ENCODE assay signal across 8 cellular contexts in the genomic region with DNA sequence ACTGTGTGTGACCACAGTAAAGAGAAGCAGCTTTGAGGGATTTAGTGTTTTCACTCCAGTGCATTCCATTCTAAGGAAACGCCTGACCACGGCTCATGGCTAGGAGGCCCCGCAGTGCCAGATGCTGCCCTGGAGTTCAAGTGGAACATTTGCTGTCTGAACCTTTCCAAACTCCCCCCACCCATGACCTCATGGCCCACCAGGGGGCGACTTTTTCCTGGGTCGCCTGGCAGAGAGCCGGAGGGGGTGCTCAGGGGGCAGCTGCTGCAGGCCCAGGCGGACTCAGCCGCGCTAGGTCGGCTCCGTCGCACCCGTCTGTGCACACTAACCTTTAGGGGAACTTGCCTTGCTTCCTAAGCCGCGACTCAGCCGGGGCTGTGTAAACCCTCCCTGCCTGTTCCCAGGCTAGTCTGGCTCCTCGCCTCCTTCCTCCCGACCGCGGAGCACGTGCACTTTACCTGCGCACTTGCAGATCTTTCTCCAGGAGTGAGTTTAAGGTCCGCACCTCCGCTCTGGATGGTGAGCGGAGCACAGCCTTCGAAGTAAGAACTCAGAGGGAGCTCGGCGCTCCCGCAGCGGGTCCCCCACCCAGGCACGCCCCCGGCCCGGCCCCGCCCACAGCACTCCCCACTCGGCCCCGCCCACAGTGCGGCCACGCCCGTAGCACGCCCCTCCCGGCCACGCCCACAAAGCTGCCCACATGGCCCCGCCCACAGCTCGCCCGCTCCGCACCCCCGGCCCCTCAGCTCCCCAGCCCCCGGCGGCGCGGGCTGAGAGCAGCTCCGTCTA. TPM values are rescaled to one million over a fixed set of nuclear protein-coding genes. Genes with fewer than 3 reads are reported as not detected.
DNase-seq lines count a peak whose midpoint lies in the region; TF ChIP-seq lines count a peak whose summit lies in the region.

TSS of gene OCA2 (minus strand) at position 550 of the 789 bp plus-strand sequence. CDS start 17,441 bp downstream, outside the sequence.

- H3K4me2 ChIP-seq in osteoblast (ENCODE audit: insufficient read depth, low read length), result no peak within 1 kb of the TSS

- H3K4me3 ChIP-seq in GM06990 (replicated peaks; ENCODE audit: low read depth, low read length), result no peak within 1 kb of the TSS
- H3K4me3 ChIP-seq in osteoblast (ENCODE audit: insufficient read depth, low read length), result no peak within 1 kb of the TSS

- H3K27ac ChIP-seq in osteoblast (ENCODE audit: low read depth, low read length), result no peak within 1 kb of the TSS

- H3K79me2 ChIP-seq in osteoblast (ENCODE audit: insufficient read depth, low read length), result no peaks in the 10 kb centered on the region

- no peaks in the 10 kb centered on the region for H3K9me3 ChIP-seq in osteoblast (ENCODE audit: low read depth, low read length)

- TF ChIP-seq CTCF in GM06990 (IDR thresholded peaks at IDR 0.05; ENCODE audit: insufficient read depth, low read length, poor library complexity, severe bottlenecking) (peak; percentile 30), osteoblast (IDR thresholded peaks at IDR 0.05; ENCODE audit: extremely low read depth, low read depth, low read length) (no peak), GM10248 (IDR thresholded peaks at IDR 0.05; ENCODE audit: control extremely low read depth, extremely low read depth, low read depth, missing control alignments) (no peak)

- CTCF ChIA-PET in GM10248 (lab: Yijun Ruan, JAX), result interaction anchor here (1.2 to 2.0 kb wide), 2 partner anchors 14 to 15 kb away, joined by 4 to 5 read pairs; no protein-coding TSS in a partner anchor

- DNase-seq in GM06990 (ENCODE audit: extremely low read depth, insufficient read length), result no peak
- peak; percentile 56 for DNase-seq in NCI-H524 treated with DMSO at 0.1 percent for 48 hours (lab: John Stamatoyannopoulos, UW)
- peak; percentile 62 for DNase-seq in activated T-cell treated with anti-CD3 and anti-CD28 coated beads for 4 hours
- peak; percentile 49 for DNase-seq in fibroblast of peridontal ligament (ENCODE audit: extremely low read depth)
- DNase-seq in osteoblast (ENCODE audit: insufficient read length, low spot score, missing footprints), result peak; percentile 89
- DNase-seq in NCI-H1436 treated with DMSO at 0.1 percent for 48 hours (lab: John Stamatoyannopoulos, UW), result no peak
- DNase-seq in GM10248 (ENCODE audit: extremely low spot score), result no peak
- no peak for DNase-seq in NCI-H187 treated with DMSO at 0.1 percent for 48 hours (lab: John Stamatoyannopoulos, UW)

- H3K27me3 ChIP-seq in GM06990 (replicated peaks; ENCODE audit: control insufficient read depth, insufficient read depth, low read length), result peaks cover 3% of the 10 kb centered on the region
- peaks cover 52% of the 10 kb centered on the region for H3K27me3 ChIP-seq in osteoblast (ENCODE audit: insufficient read depth, low read length)

- H3K36me3 ChIP-seq in GM06990 (ENCODE audit: control insufficient read depth, insufficient read depth, low read length) (no peaks in the 10 kb centered on the region), osteoblast (ENCODE audit: insufficient read depth, low read length) (no peaks in the 10 kb centered on the region)

- H3K4me1 ChIP-seq in osteoblast (ENCODE audit: insufficient read depth, low read length), result peaks cover 12% of the 10 kb centered on the region

- POLR2A ChIA-PET in GM10248 (lab: Yijun Ruan, JAX), result no interaction called here

- no peak within 1 kb of the TSS for H2AFZ ChIP-seq in osteoblast (ENCODE audit: low read length)

- H4K20me1 ChIP-seq in osteoblast (ENCODE audit: insufficient read depth, low read length), result no peaks in the 10 kb centered on the region

RNA-seq across cellular contexts. Expression of gene OCA2, which starts in this region (rescaled TPM):
- not detected in 2 replicates for total RNA-seq in osteoblast

Comparison
In these comparisons a context has a peak if more than half of its experiments do, and no peak if none do; other contexts are left out.
1. Peak in DNase-seq in osteoblast; RNA of the gene not detected or under 1 TPM.
2. DNase-seq: peak in NCI-H524 treated with DMSO at 0.1 percent for 48 hours (single experiment), activated T-cell treated with anti-CD3 and anti-CD28 coated beads for 4 hours (single experiment) and fibroblast of peridontal ligament (single experiment); none in GM06990 (single experiment), NCI-H1436 treated with DMSO at 0.1 percent for 48 hours (single experiment), GM10248 (single experiment) and NCI-H187 treated with DMSO at 0.1 percent for 48 hours (single experiment).